7 cellular contexts compared by ENCODE assay signal in the genomic region with DNA sequence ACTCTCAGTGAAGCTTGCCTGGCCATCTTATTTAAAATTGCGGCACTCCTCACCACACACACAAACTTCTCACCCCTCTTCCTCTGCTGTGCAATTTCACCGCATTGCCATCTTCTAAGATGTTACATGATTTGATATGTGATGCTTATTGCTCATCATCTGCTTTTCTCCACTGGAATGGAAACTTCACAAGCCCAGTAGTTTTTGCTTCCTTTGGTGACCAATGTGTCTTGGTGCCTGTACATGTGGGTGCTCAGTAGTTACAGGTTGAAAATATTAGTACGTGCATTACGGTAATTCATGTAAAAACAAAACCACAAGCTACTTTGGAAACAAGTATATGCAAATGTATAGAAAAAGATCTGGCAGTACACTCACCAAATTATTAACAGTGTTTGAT.
DNase-seq lines count a peak whose midpoint lies in the region; ATAC-seq, FAIRE-seq and TF ChIP-seq lines count a peak whose summit lies in the region.
"Not testable (repeated sequence)": the region's sequence is repeated elsewhere in the genome, so short reads cannot be mapped to it uniquely, and the experiment has no call there.

No MANE protein-coding gene starts in this region.

- H4K20me1 ChIP-seq in OCI-LY3 (ENCODE audit: insufficient read depth, low read length): not testable (repeated sequence)

- not testable (repeated sequence) for H3K27me3 ChIP-seq in OCI-LY3 (ENCODE audit: low read depth, low read length); bronchial epithelial cell (ENCODE audit: control insufficient read depth, insufficient read depth, low read length)

- H3K4me1 ChIP-seq in OCI-LY3 (ENCODE audit: low read length): peaks cover 12% of the 10 kb centered on the region

- not testable (repeated sequence) for H3K27ac ChIP-seq in OCI-LY3 (ENCODE audit: low read length)

- TF ChIP-seq CTCF in OCI-LY3 (IDR thresholded peaks at IDR 0.05; ENCODE audit: low read depth, low read length); bronchial epithelial cell (IDR thresholded peaks at IDR 0.05; ENCODE audit: insufficient read depth, low read length, severe bottlenecking): not testable (repeated sequence)

- not testable (repeated sequence) for H3K9ac ChIP-seq in OCI-LY3 (ENCODE audit: low read length)

- H3K36me3 ChIP-seq in OCI-LY3 (replicated peaks; ENCODE audit: low read depth, low read length); bronchial epithelial cell (ENCODE audit: control insufficient read depth, insufficient read depth, low read length): not testable (repeated sequence)

- not testable (repeated sequence) for H3K79me2 ChIP-seq in OCI-LY3 (ENCODE audit: low read length)

- H2AFZ ChIP-seq in OCI-LY3 (ENCODE audit: low read depth, low read length): not testable (repeated sequence)

- DNase-seq in bronchial epithelial cell (ENCODE audit: low read depth): not testable (repeated sequence)

- not testable (repeated sequence) for H3K4me3 ChIP-seq in OCI-LY3 (ENCODE audit: low read length); bronchial epithelial cell (ENCODE audit: low read depth, low read length)

- ATAC-seq in GM18517 (IDR thresholded peaks at IDR 0.05; ENCODE audit: unreplicated experiment): peak; percentile 81
- peak; percentile 81 for ATAC-seq in GM19395 (IDR thresholded peaks at IDR 0.05; ENCODE audit: unreplicated experiment)
- peak; percentile 69 for ATAC-seq in GM21825 (IDR thresholded peaks at IDR 0.05; ENCODE audit: unreplicated experiment)
- peak; percentile 84 for ATAC-seq in HG02973 (IDR thresholded peaks at IDR 0.05; ENCODE audit: unreplicated experiment)
- ATAC-seq in HG03354 (IDR thresholded peaks at IDR 0.05; ENCODE audit: poor library complexity, severe bottlenecking, unreplicated experiment): peak; percentile 89

- H3K4me2 ChIP-seq in OCI-LY3 (ENCODE audit: low read length): peak overlapping the region; percentile 36

- H3K9me3 ChIP-seq in OCI-LY3 (ENCODE audit: insufficient read depth, low read length): not testable (repeated sequence)

- peak; percentile 80 for FAIRE-seq in bronchial epithelial cell (lab: Jason Lieb, UNC)
